ENCODE assay signal across 9 cellular contexts in genomic region chr13:32075150-32075851, GRCh38.
"Had no signal": no experiment of that assay in that cellular context is flagged by ENCODE, and none has a peak within 500 bp of the region (broad histone marks: within the 10 kb centered on the region; RNA-seq: fewer than 3 reads in every experiment).

No MANE protein-coding gene starts in this region.

- FAIRE-seq: kidney, TTC549 had no signal

- DNase-seq: activated CD4-positive, alpha-beta T cell treated with anti-CD3 and anti-CD28 coated beads, Interleukin-2, amount 50 U/mL, for 1 hour; dermis blood vessel endothelial cell; kidney; ovary; stimulated activated CD4-positive, alpha-beta T cell treated with anti-CD3 and anti-CD28 coated beads, Interleukin-15, amount 100 ng/mL, for 24 hours; stimulated activated CD4-positive, alpha-beta T cell treated with anti-CD3 and anti-CD28 coated beads, Interleukin-4, amount 100 ng/mL, for 4 hours; stomach had no signal

- H3K27me3 ChIP-seq: ovary, stomach had no signal

- H3K4me3 ChIP-seq: ovary, stomach, thoracic aorta had no signal

- H3K36me3 ChIP-seq: ovary, thoracic aorta had no signal

- H3K9me3 ChIP-seq: ovary, stomach, thoracic aorta had no signal

- H3K27ac ChIP-seq: ovary, stomach, thoracic aorta had no signal
